23 cellular contexts compared by ENCODE assay signal in the genomic region with DNA sequence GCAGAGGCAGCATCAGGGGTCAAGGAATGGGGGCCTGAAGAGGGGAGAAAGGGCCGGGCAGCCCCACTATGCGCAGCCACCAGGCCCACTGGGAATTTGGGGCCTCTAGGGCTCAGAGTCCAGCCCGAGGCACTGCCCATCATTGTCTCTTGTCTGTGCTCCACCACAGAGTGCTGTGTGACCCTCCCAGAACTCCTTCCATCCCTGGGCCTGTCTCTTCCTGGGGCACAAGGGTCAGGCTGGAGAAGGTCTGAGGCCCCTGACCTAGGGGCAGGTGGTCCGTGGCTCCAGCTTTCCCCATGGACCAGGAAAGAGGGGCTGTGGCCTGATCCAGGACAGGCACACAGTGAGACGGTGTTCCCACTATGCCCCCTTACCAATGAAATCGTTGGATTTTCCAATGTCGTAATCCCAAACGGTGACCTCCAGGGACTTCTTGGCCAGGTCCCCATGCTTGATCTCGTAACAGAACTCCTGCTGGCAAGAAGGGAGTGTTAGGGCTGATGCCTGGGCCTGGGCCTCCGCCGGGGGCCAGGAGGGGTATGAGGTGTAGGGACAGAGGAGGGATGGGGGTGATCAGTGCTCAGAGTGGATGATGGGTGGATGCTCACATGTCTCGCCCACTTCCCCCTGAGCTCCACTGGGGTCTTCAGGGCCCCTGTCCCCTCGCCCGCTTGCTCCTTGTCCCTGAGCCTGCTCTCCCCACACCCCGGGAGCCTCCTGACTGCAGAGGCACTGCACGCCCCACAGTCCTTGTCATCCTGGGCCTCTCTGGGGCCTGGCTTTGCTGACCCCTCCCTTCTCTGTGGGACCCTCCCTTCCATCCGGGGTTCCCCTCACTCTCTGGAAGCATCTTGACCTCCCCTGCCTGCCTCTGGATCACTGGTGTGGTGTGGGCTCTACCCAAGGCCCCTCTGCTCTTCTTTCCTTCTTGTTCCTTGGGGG. TPM values are rescaled to one million over a fixed set of nuclear protein-coding genes. Genes with fewer than 3 reads are reported as not detected.
A peak's percentile ranks its signal among the peaks of the same experiment; 100 is the strongest.
DNase-seq lines count a peak whose midpoint lies in the region; ATAC-seq, FAIRE-seq and TF ChIP-seq lines count a peak whose summit lies in the region.
"Had no signal": no experiment of that assay in that cellular context is flagged by ENCODE, and none has a peak within 500 bp of the region (broad histone marks: within the 10 kb centered on the region; RNA-seq: fewer than 3 reads in every experiment).

No MANE protein-coding gene starts in this region.

- H3K27me3 Mint-ChIP-seq in CD14-positive monocyte (ENCODE audit: low read depth in 3 of 3) (peaks cover 7 to 10% (median 8%) of the 10 kb centered on the region in 3 donors), activated B cell treated with CpG ODN at 0.5 μM for 24 hours (peaks cover 2% of the 10 kb centered on the region)
- H3K27me3 Mint-ChIP-seq: activated CD4-positive, alpha-beta T cell treated with anti-CD3 and anti-CD28 coated beads for 36 hours; CD4-positive, alpha-beta memory T cell; IgD-negative memory B cell had no signal

- H3K27ac Mint-ChIP-seq in CD14-positive monocyte: no peak overlapping the region
- no peak overlapping the region for H3K27ac Mint-ChIP-seq in activated B cell treated with CpG ODN at 0.5 μM for 24 hours
- H3K27ac Mint-ChIP-seq: activated CD4-positive, alpha-beta T cell treated with anti-CD3 and anti-CD28 coated beads for 36 hours; IgD-negative memory B cell had no signal

- H3K4me3 Mint-ChIP-seq in CD14-positive monocyte: no peak overlapping the region
- H3K4me3 Mint-ChIP-seq in activated B cell treated with CpG ODN at 0.5 μM for 24 hours: no peak overlapping the region
- H3K4me3 Mint-ChIP-seq: activated CD4-positive, alpha-beta T cell treated with anti-CD3 and anti-CD28 coated beads for 36 hours; CD4-positive, alpha-beta memory T cell; IgD-negative memory B cell had no signal

- DNase-seq in CD14-positive monocyte (ENCODE audit: low spot score): peak; percentile 33
- peak; percentile 10 for DNase-seq in activated B cell treated with CpG ODN at 0.5 μM for 24 hours
- peak; percentile 49 for DNase-seq in kidney
- peak; percentile 41 for DNase-seq in sciatic nerve (ENCODE audit: low spot score)
- DNase-seq in activated gamma-delta T cell treated with Interleukin-2 at 50 U/mL for 16 hours: no peak
- DNase-seq: activated CD4-positive, alpha-beta T cell treated with anti-CD3 and anti-CD28 coated beads for 36 hours; activated T-cell treated with anti-CD3 and anti-CD28 coated beads, Interleukin-2, amount 50 U/mL, for 48 hours; CD4-positive, alpha-beta memory T cell; central memory CD4-positive, alpha-beta T cell; DND-41; GOT3; NCI-H2029 treated with DMSO at 0.1 percent for 48 hours; NCI-H446; NK-92 treated with Interleukin-12 subunit alpha and Interleukin-12 subunit beta, amount 100 ng/mL, for 24 hours; T1000; thyroid gland had no signal

- H3K4me1 Mint-ChIP-seq in CD14-positive monocyte: peaks cover 4% of the 10 kb centered on the region
- H3K4me1 Mint-ChIP-seq in activated B cell treated with CpG ODN at 0.5 μM for 24 hours: peaks cover 4% of the 10 kb centered on the region
- H3K4me1 Mint-ChIP-seq: activated CD4-positive, alpha-beta T cell treated with anti-CD3 and anti-CD28 coated beads for 36 hours had no signal

- intact Hi-C loops in CD14-positive monocyte (cut with micrococcal nuclease) (loop anchor here in 1 of 2 donors (5.0 kb wide), 1 partner anchor 604 kb away; the partner anchor contains the start of gene GEMIN4), activated B cell treated with CpG ODN at 0.5 μM for 24 hours (cut with micrococcal nuclease) (no loop called here), kidney (cut with DNase I) (no loop called here), sciatic nerve (cut with DNase I) (no loop called here)

- no peak overlapping the region for H3K27ac ChIP-seq in kidney (ENCODE audit: low read depth in 2 of 2, low read length in 2 of 2)
- H3K27ac ChIP-seq: esophagus muscularis mucosa, thyroid gland had no signal

- CTCF ChIA-PET in activated B cell treated with CpG ODN at 0.5 μM for 24 hours (lab: Charles Lee): no interaction called here

- H3K9me3 Mint-ChIP-seq in CD14-positive monocyte (no peaks in the 10 kb centered on the region), activated B cell treated with CpG ODN at 0.5 μM for 24 hours (no peaks in the 10 kb centered on the region)
- H3K9me3 Mint-ChIP-seq: CD4-positive, alpha-beta memory T cell; IgD-negative memory B cell had no signal

- no peaks in the 10 kb centered on the region for H3K36me3 ChIP-seq in kidney (ENCODE audit: control insufficient read depth in 1 of 2, insufficient read depth in 2 of 2, low read length in 2 of 2)
- H3K36me3 ChIP-seq: thyroid gland had no signal

- H3K9me3 ChIP-seq in kidney (ENCODE audit: control insufficient read depth in 1 of 2, low read length in 2 of 2): no peaks in the 10 kb centered on the region
- H3K9me3 ChIP-seq: esophagus muscularis mucosa, thyroid gland had no signal

- no peak overlapping the region for H3K4me3 ChIP-seq in kidney (ENCODE audit: low read length in 2 of 2)
- H3K4me3 ChIP-seq: esophagus muscularis mucosa, thyroid gland had no signal

- no peak for ATAC-seq in activated B cell treated with CpG ODN at 0.5 μM for 24 hours (ENCODE audit: low read depth)
- ATAC-seq in sciatic nerve: no peak
- ATAC-seq in GM18867 (IDR thresholded peaks at IDR 0.05; ENCODE audit: unreplicated experiment): no peak
- ATAC-seq in HG02870 (IDR thresholded peaks at IDR 0.05; ENCODE audit: unreplicated experiment): no peak
- ATAC-seq: activated CD4-positive, alpha-beta T cell treated with anti-CD3 and anti-CD28 coated beads for 36 hours; SK-N-SH treated with all-trans-retinoic acid at 6 μM for 48 hours had no signal

- H3K9ac ChIP-seq in kidney (ENCODE audit: low read length in 2 of 2): no peak overlapping the region

- no peak for FAIRE-seq in kidney (lab: Jason Lieb, UNC)
- FAIRE-seq: RCC 7860 had no signal

- peaks cover 0 to 2% of the 10 kb centered on the region in 2 donors for H3K4me1 ChIP-seq in kidney (ENCODE audit: control insufficient read depth in 1 of 2, insufficient read depth in 1 of 2, low read depth in 1 of 2, low read length in 2 of 2)

- POLR2A ChIA-PET in activated B cell treated with CpG ODN at 0.5 μM for 24 hours (lab: Charles Lee): no interaction called here

- no peaks in the 10 kb centered on the region for H3K36me3 Mint-ChIP-seq in CD14-positive monocyte
- no peaks in the 10 kb centered on the region for H3K36me3 Mint-ChIP-seq in activated B cell treated with CpG ODN at 0.5 μM for 24 hours (ENCODE audit: low read depth)
- H3K36me3 Mint-ChIP-seq: CD4-positive, alpha-beta memory T cell had no signal

- TF ChIP-seq CTCF in CD14-positive monocyte (IDR thresholded peaks at IDR 0.05) (no peak), activated B cell treated with CpG ODN at 0.5 μM for 24 hours (IDR thresholded peaks at IDR 0.05) (no peak), kidney (IDR thresholded peaks at IDR 0.05; ENCODE audit: borderline replicate concordance, extremely low read depth, insufficient read depth) (no peak)

RNA-seq across cellular contexts. Expression of gene SCGB1C2, which starts 10.7 kb away (rescaled TPM):
- polyA plus RNA-seq in CD14-positive monocyte (not detected), kidney (ENCODE audit: insufficient read depth, low read depth, low replicate concordance) (not detected)
- total RNA-seq in activated B cell treated with CpG ODN at 0.5 μM for 24 hours (not detected in 2 replicates), kidney (not detected), sciatic nerve (not detected)
- total RNA-seq: activated CD4-positive, alpha-beta T cell treated with anti-CD3 and anti-CD28 coated beads for 36 hours; CD4-positive, alpha-beta memory T cell; esophagus muscularis mucosa; liver; thyroid gland had no signal
- polyA plus RNA-seq: CD4-positive, alpha-beta memory T cell; IgD-negative memory B cell; liver had no signal

RNA-seq across cellular contexts. Expression of gene DOC2B, which starts 33.4 kb away (rescaled TPM):
- polyA plus RNA-seq in CD14-positive monocyte (under 1 TPM in 1 of 2 donors, not detected in 1; 0.02 TPM), kidney (ENCODE audit: insufficient read depth, low read depth, low replicate concordance) (4.2 TPM)
- total RNA-seq in activated B cell treated with CpG ODN at 0.5 μM for 24 hours (not detected in 2 replicates), kidney (21.6 TPM), sciatic nerve (27.2 TPM)
- polyA plus RNA-seq: CD4-positive, alpha-beta memory T cell; IgD-negative memory B cell had no signal

Comparison
In these comparisons a context has a peak if more than half of its experiments do, and no peak if none do; other contexts are left out.
1. RNA of gene DOC2B, which starts 33.4 kb away (total RNA-seq): 27.2 TPM in sciatic nerve (single experiment) and 21.6 TPM in kidney (single experiment); not detected in activated B cell treated with CpG ODN at 0.5 μM for 24 hours; every median in the first group is over 10 times any median in the second.